ENCODE assay signal across 16 cellular contexts in genomic region chr10:24349379-24350110, GRCh38.
DNase-seq lines count a peak whose midpoint lies in the region; ATAC-seq and TF ChIP-seq lines count a peak whose summit lies in the region.
"Had no signal": no experiment of that assay in that cellular context is flagged by ENCODE, and none has a peak within 500 bp of the region (broad histone marks: within the 10 kb centered on the region; RNA-seq: fewer than 3 reads in every experiment).

No MANE protein-coding gene starts in this region.

- H3K9me2 ChIP-seq in PC-3 (replicated peaks; ENCODE audit: low read length), result no peaks in the 10 kb centered on the region

- TF ChIP-seq POLR2A in vagina (IDR thresholded peaks at IDR 0.05), result no peak

- POLR2A ChIA-PET in PC-3 (lab: Charles Lee; ENCODE audit: unreplicated experiment), result no interaction called here

- ATAC-seq in PC-3, result peak; percentile 90

- no TSS peak for BruUV-seq in PC-3 (replicated peaks; lab: Mats Ljungman, UMichigan)

- H3K27me3 ChIP-seq in PC-3 (ENCODE audit: low read length) (no peaks in the 10 kb centered on the region), osteoblast (ENCODE audit: insufficient read depth, low read length) (no peaks in the 10 kb centered on the region), vagina (no peaks in the 10 kb centered on the region)
- H3K27me3 ChIP-seq: pancreas had no signal

- H3K79me2 ChIP-seq in PC-3 (ENCODE audit: low read length) (no peaks in the 10 kb centered on the region), osteoblast (ENCODE audit: insufficient read depth, low read length) (no peaks in the 10 kb centered on the region)

- H3K4me1 ChIP-seq in PC-3 (ENCODE audit: insufficient read depth, low read length) (peaks cover 37% of the 10 kb centered on the region), osteoblast (ENCODE audit: insufficient read depth, low read length) (peaks cover 30% of the 10 kb centered on the region), vagina (peaks cover 15% of the 10 kb centered on the region)

- H3K27ac ChIP-seq in PC-3 (ENCODE audit: low read length), result peak overlapping the region; percentile 83
- peak overlapping the region; percentile 54 for H3K27ac ChIP-seq in osteoblast (ENCODE audit: low read depth, low read length)
- no peak overlapping the region for H3K27ac ChIP-seq in vagina
- H3K27ac ChIP-seq: dorsolateral prefrontal cortex had no signal

- H3K4me2 ChIP-seq in PC-3 (ENCODE audit: low read length) (peak overlapping the region; percentile 32), osteoblast (ENCODE audit: insufficient read depth, low read length) (peak overlapping the region; percentile 23)

- H3K36me3 ChIP-seq in PC-3 (ENCODE audit: low read depth, low read length), result no peaks in the 10 kb centered on the region
- H3K36me3 ChIP-seq in osteoblast (ENCODE audit: insufficient read depth, low read length), result no peaks in the 10 kb centered on the region
- H3K36me3 ChIP-seq in vagina, result no peaks in the 10 kb centered on the region
- H3K36me3 ChIP-seq: pancreas had no signal

- no peaks in the 10 kb centered on the region for H3K9me3 ChIP-seq in PC-3 (ENCODE audit: low read length)
- no peaks in the 10 kb centered on the region for H3K9me3 ChIP-seq in osteoblast (ENCODE audit: low read depth, low read length)
- no peaks in the 10 kb centered on the region for H3K9me3 ChIP-seq in vagina
- H3K9me3 ChIP-seq: pancreas had no signal

- H4K20me1 ChIP-seq in PC-3 (ENCODE audit: low read length) (no peaks in the 10 kb centered on the region), osteoblast (ENCODE audit: insufficient read depth, low read length) (no peaks in the 10 kb centered on the region)

- H3K4me3 ChIP-seq in PC-3 (ENCODE audit: low read length) (no peak overlapping the region), choroid plexus epithelial cell (ENCODE audit: low read depth, low read length) (no peak overlapping the region), osteoblast (ENCODE audit: insufficient read depth, low read length) (no peak overlapping the region), vagina (no peak overlapping the region)
- H3K4me3 ChIP-seq: dorsolateral prefrontal cortex, pancreas had no signal

- H3K9ac ChIP-seq in PC-3 (ENCODE audit: low read length), result peak overlapping the region; percentile 28

- TF ChIP-seq CTCF in PC-3 (conservative IDR thresholded peaks at IDR 0.05; ENCODE audit: low read depth, low read length) (no peak), choroid plexus epithelial cell (conservative IDR thresholded peaks at IDR 0.05; ENCODE audit: low read depth, low read length) (no peak), osteoblast (IDR thresholded peaks at IDR 0.05; ENCODE audit: extremely low read depth, low read depth, low read length) (no peak), vagina (IDR thresholded peaks at IDR 0.05) (no peak)

- peaks cover 3% of the 10 kb centered on the region for H3F3A ChIP-seq in PC-3 (ENCODE audit: low read length, unreplicated experiment)

- DNase-seq in EL (peak; percentile 76), PC-3 (peak; percentile 87), choroid plexus epithelial cell (ENCODE audit: low read depth) (peak; percentile 69), osteoblast (ENCODE audit: insufficient read length, low spot score, missing footprints) (peak; percentile 19), vagina (ENCODE audit: extremely low spot score in 2 of 2) (no peak), NCI-H1105 (lab: John Stamatoyannopoulos, UW) (no peak), NK-92 (lab: John Stamatoyannopoulos, UW; ENCODE audit: unreplicated experiment) (no peak), DMS53 (lab: John Stamatoyannopoulos, UW) (no peak)
- DNase-seq: C1 segment of cervical spinal cord; dorsolateral prefrontal cortex; GF-D8; hippocampal formation; NCI-H2029 treated with DMSO at 0.1 percent for 48 hours; pancreas; stimulated activated CD4-positive, alpha-beta T cell treated with anti-CD3 and anti-CD28 coated beads, Interleukin-2, amount 100 ng/mL, for 48 hours; stimulated activated naive CD4-positive, alpha-beta T cell had no signal

- H2AFZ ChIP-seq in PC-3 (ENCODE audit: low read length), result no peak overlapping the region
- H2AFZ ChIP-seq in osteoblast (ENCODE audit: low read length), result no peak overlapping the region

- CTCF ChIA-PET in PC-3 (lab: Charles Lee), result no interaction called here

- intact Hi-C loops in PC-3 (cut with micrococcal nuclease), result no loop called here
- intact Hi-C loops in vagina (cut with DNase I), result no loop called here

Comparison
In these comparisons a context has a peak if more than half of its experiments do, and no peak if none do; other contexts are left out.
1. DNase-seq: peak in EL (single experiment), PC-3 (single experiment), choroid plexus epithelial cell (single experiment) and osteoblast (single experiment); none in vagina (0 of 2), NCI-H1105 (single experiment), NK-92 (single experiment) and DMS53 (single experiment).